ENCODE assay signal across 12 cellular contexts in the genomic region with DNA sequence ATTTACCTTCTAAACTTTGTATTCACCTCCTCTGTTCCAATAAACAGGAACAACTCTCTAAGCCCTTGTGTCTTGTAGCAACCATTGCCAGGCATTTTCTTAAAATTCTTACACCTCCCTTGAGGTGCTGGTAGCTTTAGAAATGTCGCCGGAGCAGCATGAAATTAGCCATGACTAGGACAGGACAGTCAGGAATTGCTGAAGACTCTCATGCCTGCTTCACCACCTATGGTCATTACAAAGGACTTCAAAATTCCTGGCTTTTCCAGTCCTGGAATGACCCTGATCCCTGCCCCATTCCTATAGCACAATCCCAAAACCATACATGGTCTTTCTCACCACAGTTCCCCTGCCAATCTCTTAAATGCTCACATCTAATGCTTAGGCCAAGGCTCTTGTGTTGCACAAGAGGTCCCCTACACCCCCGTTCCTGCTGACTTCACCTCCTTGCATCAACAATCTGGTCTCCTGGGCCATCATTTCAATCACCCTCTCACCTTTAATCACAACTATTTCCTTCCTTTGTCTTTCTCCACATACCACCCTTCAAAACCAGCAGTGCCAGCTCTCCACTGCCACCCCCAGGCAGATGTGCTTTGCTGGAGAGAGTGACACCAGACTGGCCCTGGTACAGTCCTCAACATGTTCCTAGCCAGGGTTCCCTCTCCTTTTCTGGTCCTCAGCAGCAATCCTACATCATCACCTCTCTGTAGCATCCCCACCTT.
A peak's percentile ranks its signal among the peaks of the same experiment; 100 is the strongest.
DNase-seq lines count a peak whose midpoint lies in the region; ATAC-seq and TF ChIP-seq lines count a peak whose summit lies in the region.
"Had no signal": no experiment of that assay in that cellular context is flagged by ENCODE, and none has a peak within 500 bp of the region (broad histone marks: within the 10 kb centered on the region; RNA-seq: fewer than 3 reads in every experiment).

No MANE protein-coding gene starts in this region.

- H4K20me1 ChIP-seq in PC-9 (ENCODE audit: insufficient read depth): no peaks in the 10 kb centered on the region

- 0 out of 2 replicates have a peak, but pooled peaks cover 6% of the 10 kb centered on the region for H3K9me3 ChIP-seq in PC-9 (ENCODE audit: insufficient read depth, low read depth)
- H3K9me3 ChIP-seq: ovary had no signal

- intact Hi-C loops in PC-9 (cut with micrococcal nuclease; ENCODE audit: unreplicated experiment): loop anchor here (2.0 kb wide), 1 partner anchor 15 kb away; no protein-coding TSS in a partner anchor

- H3K4me2 ChIP-seq in PC-9: peak overlapping the region; percentile 54; the same call in 1 of the 2 replicates

- H3K4me1 ChIP-seq in PC-9 (replicated peaks; ENCODE audit: insufficient read depth): peaks cover 68% of the 10 kb centered on the region

- POLR2A ChIA-PET in PC-9 (lab: Charles Lee; ENCODE audit: unreplicated experiment): no interaction called here

- CTCF ChIA-PET in PC-9 (lab: Charles Lee): no interaction called here

- H2AFZ ChIP-seq in PC-9: no peak overlapping the region

- peak overlapping the region; percentile 81 for H3K27ac ChIP-seq in PC-9
- H3K27ac ChIP-seq: ovary had no signal

- no peaks in the 10 kb centered on the region for H3K79me2 ChIP-seq in PC-9 (ENCODE audit: low read depth)

- no TSS peak for BruUV-seq in PC-9 (replicated peaks; lab: Mats Ljungman, UMichigan)

- no peaks in the 10 kb centered on the region for H3K27me3 ChIP-seq in PC-9 (ENCODE audit: insufficient read depth, low read depth)
- H3K27me3 ChIP-seq: ovary had no signal

- no peaks in the 10 kb centered on the region for H3K9me2 ChIP-seq in PC-9 (ENCODE audit: insufficient read depth)

- peaks cover 29% of the 10 kb centered on the region for H3F3A ChIP-seq in PC-9 (ENCODE audit: insufficient read depth, low read depth)

- TF ChIP-seq CTCF in PC-9 (conservative IDR thresholded peaks at IDR 0.05) (peak; percentile 41; the same call in 1 of the 2 replicates), fibroblast of mammary gland (conservative IDR thresholded peaks at IDR 0.05; ENCODE audit: control insufficient read depth, insufficient read depth, low read depth, low read length) (peak; percentile 9), retinal pigment epithelial cell (conservative IDR thresholded peaks at IDR 0.05; ENCODE audit: low read depth, low read length) (peak; percentile 22)

- no peaks in the 10 kb centered on the region for H3K36me3 ChIP-seq in PC-9 (ENCODE audit: low read depth)
- H3K36me3 ChIP-seq: ovary had no signal

- H3K4me3 ChIP-seq in PC-9 (no peak overlapping the region), fibroblast of mammary gland (ENCODE audit: control insufficient read depth, low read depth, low read length) (no peak overlapping the region), retinal pigment epithelial cell (ENCODE audit: low read length) (no peak overlapping the region)
- H3K4me3 ChIP-seq: ovary had no signal

- DNase-seq in DMS 273 (lab: John Stamatoyannopoulos, UW; ENCODE audit: unreplicated experiment): peak; percentile 20
- DNase-seq in DMS 273 treated with DMSO at 0.1 percent for 48 hours (lab: John Stamatoyannopoulos, UW): no peak
- peak in 1 of 2 experiments; percentile 55 for DNase-seq in PC-9
- peak; percentile 32 for DNase-seq in fibroblast of mammary gland (ENCODE audit: low read depth)
- DNase-seq in retinal pigment epithelial cell (ENCODE audit: low read depth): no peak
- no peak for DNase-seq in activated CD4-positive, alpha-beta T cell treated with anti-CD3 and anti-CD28 coated beads for 4 hours
- DNase-seq: 8988T, KG1, NCI-H774, ovary had no signal

- ATAC-seq in HG02798 (IDR thresholded peaks at IDR 0.05; ENCODE audit: poor library complexity, unreplicated experiment) (no peak), GM21390 (IDR thresholded peaks at IDR 0.05; ENCODE audit: unreplicated experiment) (no peak)

Comparison
In these comparisons a context has a peak if more than half of its experiments do, and no peak if none do; other contexts are left out.
1. DNase-seq: peak in DMS 273 (single experiment) and fibroblast of mammary gland (single experiment); none in DMS 273 treated with DMSO at 0.1 percent for 48 hours (single experiment), retinal pigment epithelial cell (single experiment) and activated CD4-positive, alpha-beta T cell treated with anti-CD3 and anti-CD28 coated beads for 4 hours (0 of 2).
2. Peak in every context shown above with its lines, with median percentiles within 50 percentile points of each other: CTCF ChIP-seq.